Comparison of ENCODE assay signal across 1 cellular context in genomic region chr2:41836944-41837343, GRCh38.
A peak's percentile ranks its signal among the peaks of the same experiment; 100 is the strongest.
TF ChIP-seq lines count a peak whose summit lies in the region.

No MANE protein-coding gene starts in this region.

TF ChIP-seq in HepG2, 621 proteins besides CTCF, POLR2A, EP300 and RAD21 (continued from another document and continues in another):
- peak; percentile 63; the same call in 1 of the 2 replicates for TF ChIP-seq IKZF5 (CRISPR knock-in tag; IDR thresholded peaks at IDR 0.05)
- no peak for TF ChIP-seq ZNF646 (CRISPR knock-in tag; IDR thresholded peaks at IDR 0.05)
- no peak for TF ChIP-seq PHF5A (CRISPR knock-in tag; IDR thresholded peaks at IDR 0.05; ENCODE audit: low read depth, unreplicated experiment)
- 0 out of 2 replicates have a peak, but pooled peaks have one; percentile 22 for TF ChIP-seq E2F5 (CRISPR knock-in tag; conservative IDR thresholded peaks at IDR 0.05)
- TF ChIP-seq MED1 (CRISPR knock-in tag; IDR thresholded peaks at IDR 0.05): no peak
- no peak for TF ChIP-seq ZNF354B (CRISPR knock-in tag; IDR thresholded peaks at IDR 0.05)
- no peak for TF ChIP-seq ZNF576 (CRISPR knock-in tag; IDR thresholded peaks at IDR 0.05)
- no peak for TF ChIP-seq KDM5B (CRISPR knock-in tag; IDR thresholded peaks at IDR 0.05; ENCODE audit: borderline replicate concordance)
- TF ChIP-seq SMARCE1 (IDR thresholded peaks at IDR 0.05; ENCODE audit: borderline replicate concordance): no peak
- TF ChIP-seq ZNF569 (CRISPR knock-in tag; IDR thresholded peaks at IDR 0.05; ENCODE audit: borderline replicate concordance): no peak
- TF ChIP-seq SNAPC2 (CRISPR knock-in tag; IDR thresholded peaks at IDR 0.05): no peak
- no peak for TF ChIP-seq THAP7 (CRISPR knock-in tag; IDR thresholded peaks at IDR 0.05)
- TF ChIP-seq PREB (CRISPR knock-in tag; IDR thresholded peaks at IDR 0.05): no peak
- no peak for TF ChIP-seq HNF4A (CRISPR knock-in tag; IDR thresholded peaks at IDR 0.05)
- TF ChIP-seq ZNF850 (CRISPR knock-in tag; conservative IDR thresholded peaks at IDR 0.05): no peak
- TF ChIP-seq NFE2L2 (IDR thresholded peaks at IDR 0.05; ENCODE audit: low read length): no peak
- no peak for TF ChIP-seq RELA (CRISPR knock-in tag; IDR thresholded peaks at IDR 0.05)
- TF ChIP-seq GMEB2 (CRISPR knock-in tag; IDR thresholded peaks at IDR 0.05; ENCODE audit: low read depth): no peak
- TF ChIP-seq ZNF224 (CRISPR knock-in tag; IDR thresholded peaks at IDR 0.05): no peak
- no peak for TF ChIP-seq RNF219 (CRISPR knock-in tag; IDR thresholded peaks at IDR 0.05)
- TF ChIP-seq ZNF891 (CRISPR knock-in tag; IDR thresholded peaks at IDR 0.05): no peak
- no peak for TF ChIP-seq ZNF451 (CRISPR knock-in tag; IDR thresholded peaks at IDR 0.05)
- peak; percentile 62; the same call in 1 of the 2 replicates for TF ChIP-seq ZNF138 (CRISPR knock-in tag; IDR thresholded peaks at IDR 0.05; ENCODE audit: low read depth)
- TF ChIP-seq HBP1 (CRISPR knock-in tag; IDR thresholded peaks at IDR 0.05; ENCODE audit: low read depth): peak; percentile 98
- TF ChIP-seq ZNF841 (CRISPR knock-in tag; IDR thresholded peaks at IDR 0.05; ENCODE audit: borderline replicate concordance): no peak
- no peak for TF ChIP-seq ATAD3A (CRISPR knock-in tag; IDR thresholded peaks at IDR 0.05)
- TF ChIP-seq SPEN (CRISPR knock-in tag; IDR thresholded peaks at IDR 0.05; ENCODE audit: low read depth): no peak
- peak; percentile 61; the same call in 1 of the 2 replicates for TF ChIP-seq POGK (CRISPR knock-in tag; conservative IDR thresholded peaks at IDR 0.05)
- no peak for TF ChIP-seq ZBTB34 (CRISPR knock-in tag; IDR thresholded peaks at IDR 0.05)
- no peak for TF ChIP-seq NFRKB (IDR thresholded peaks at IDR 0.05)
- no peak for TF ChIP-seq PHF8 (CRISPR knock-in tag; IDR thresholded peaks at IDR 0.05)
- no peak for TF ChIP-seq TAF15 (IDR thresholded peaks at IDR 0.05; ENCODE audit: low read depth, low read length, poor library complexity, severe bottlenecking)
- TF ChIP-seq MLX (CRISPR knock-in tag; IDR thresholded peaks at IDR 0.05): peak; percentile 33; the same call in 1 of the 2 replicates
- no peak for TF ChIP-seq NONO (IDR thresholded peaks at IDR 0.05)
- TF ChIP-seq NONO (CRISPR knock-in tag; conservative IDR thresholded peaks at IDR 0.05): no peak
- TF ChIP-seq TRIM22 (IDR thresholded peaks at IDR 0.05): no peak
- no peak for TF ChIP-seq ZNF629 (CRISPR knock-in tag; conservative IDR thresholded peaks at IDR 0.05)
- no peak for TF ChIP-seq PHB2 (IDR thresholded peaks at IDR 0.05; ENCODE audit: partially characterized antibody)
- TF ChIP-seq ELF1 (CRISPR knock-in tag; IDR thresholded peaks at IDR 0.05): no peak
- TF ChIP-seq ZNF772 (CRISPR knock-in tag; IDR thresholded peaks at IDR 0.05): no peak
